Comparison of ENCODE assay signal across 11 cellular contexts in genomic region chrX:115234220-115234557, GRCh38. TPM values are rescaled to one million over a fixed set of nuclear protein-coding genes. Genes with fewer than 3 reads are reported as not detected.
DNase-seq lines count a peak whose midpoint lies in the region; TF ChIP-seq lines count a peak whose summit lies in the region.
"Had no signal": no experiment of that assay in that cellular context is flagged by ENCODE, and none has a peak within 500 bp of the region (broad histone marks: within the 10 kb centered on the region; RNA-seq: fewer than 3 reads in every experiment).

No MANE protein-coding gene starts in this region.

- no peak overlapping the region for H4K91ac ChIP-seq in neuronal stem cell (ENCODE audit: low read depth, low read length, poor library complexity)

- no peak overlapping the region for H2BK5ac ChIP-seq in neuronal stem cell (ENCODE audit: low read length)

- no peaks in the 10 kb centered on the region for H3K9me3 Mint-ChIP-seq in MCF 10A (ENCODE audit: unreplicated experiment)

- CTCF ChIA-PET in MCF 10A (lab: Yijun Ruan, JAX): no interaction called here
- CTCF ChIA-PET in mammary epithelial cell (lab: Charles Lee; ENCODE audit: low non-redundant PET): no interaction called here
- CTCF ChIA-PET in PC-9 (lab: Charles Lee): interaction anchor here (0.6 kb wide), 1 partner anchor 96 kb away, joined by 3 read pairs; no protein-coding TSS in a partner anchor

- H2BK120ac ChIP-seq in neuronal stem cell (ENCODE audit: low read depth, low read length): no peak overlapping the region

- POLR2A ChIA-PET in MCF 10A (lab: Yijun Ruan, JAX) (no interaction called here), PC-9 (lab: Charles Lee; ENCODE audit: unreplicated experiment) (interaction anchor here (0.6 kb wide), 1 partner anchor 552 kb away, joined by 3 read pairs; no protein-coding TSS in a partner anchor)

- no peak overlapping the region for H3K23ac ChIP-seq in neuronal stem cell (ENCODE audit: low read depth, low read length, poor library complexity)

- H3K9ac ChIP-seq in mammary epithelial cell (ENCODE audit: insufficient read depth, low read length) (no peak overlapping the region), neuronal stem cell (ENCODE audit: low read depth, low read length, poor library complexity) (no peak overlapping the region)

- H3K79me2 ChIP-seq in mammary epithelial cell (ENCODE audit: insufficient read depth, low read length) (no peaks in the 10 kb centered on the region), PC-9 (ENCODE audit: low read depth) (no peaks in the 10 kb centered on the region)

- no peak overlapping the region for H2BK15ac ChIP-seq in neuronal stem cell (ENCODE audit: low read length)

- no peak overlapping the region for H3K27ac Mint-ChIP-seq in MCF 10A (ENCODE audit: low read depth, unreplicated experiment)

- no peaks in the 10 kb centered on the region for H3K36me3 Mint-ChIP-seq in MCF 10A (ENCODE audit: insufficient read depth, unreplicated experiment)

- BruUV-seq in MCF 10A (replicated peaks; lab: Mats Ljungman, UMichigan): no TSS peak
- no TSS peak for BruUV-seq in mammary epithelial cell (replicated peaks; lab: Mats Ljungman, UMichigan)
- BruUV-seq in PC-9 (replicated peaks; lab: Mats Ljungman, UMichigan): no TSS peak

- H4K20me1 ChIP-seq in mammary epithelial cell (ENCODE audit: insufficient read depth, low read length) (no peaks in the 10 kb centered on the region), PC-9 (ENCODE audit: insufficient read depth) (no peaks in the 10 kb centered on the region)

- H2AK5ac ChIP-seq in neuronal stem cell (ENCODE audit: low read depth, low read length): no peak overlapping the region

- H3K9me2 ChIP-seq in PC-9 (ENCODE audit: insufficient read depth): no peaks in the 10 kb centered on the region; the same call in 1 of the 2 replicates

- peaks cover 3% of the 10 kb centered on the region for H3K4me1 Mint-ChIP-seq in MCF 10A (ENCODE audit: insufficient read depth, unreplicated experiment)

- intact Hi-C loops in MCF 10A (cut with micrococcal nuclease): no loop called here
- intact Hi-C loops in mammary epithelial cell (cut with micrococcal nuclease): no loop called here
- intact Hi-C loops in uterus (cut with DNase I; ENCODE audit: low total_unique reads): no loop called here
- intact Hi-C loops in PC-9 (cut with micrococcal nuclease; ENCODE audit: unreplicated experiment): no loop called here

- no peak overlapping the region for H3K4me2 ChIP-seq in mammary epithelial cell (ENCODE audit: insufficient read depth, low read depth, low read length)
- H3K4me2 ChIP-seq in neuronal stem cell (ENCODE audit: insufficient read depth, low read length, poor library complexity, severe bottlenecking): peak overlapping the region; percentile 45
- H3K4me2 ChIP-seq in PC-9: no peak overlapping the region

- no peak overlapping the region for H3K18ac ChIP-seq in neuronal stem cell (ENCODE audit: low read length)

- H3K4me3 ChIP-seq in mammary epithelial cell (replicated peaks in 1 of 3; ENCODE audit: insufficient read depth in 1 of 3, low read depth in 2 of 3, low read length in 3 of 3): no peak overlapping the region
- peak overlapping the region; percentile 71 to 77 for H3K4me3 ChIP-seq in neuronal stem cell (ENCODE audit: low read length in 2 of 2)
- peak overlapping the region; percentile 53 to 58 for H3K4me3 ChIP-seq in uterus
- no peak overlapping the region for H3K4me3 ChIP-seq in PC-9

- H3K36me3 ChIP-seq in mammary epithelial cell (ENCODE audit: insufficient read depth, low read length) (no peaks in the 10 kb centered on the region), neuronal stem cell (replicated peaks in 1 of 2; ENCODE audit: control insufficient read depth in 2 of 2, insufficient read depth in 2 of 2, low read length in 2 of 2) (no peaks in the 10 kb centered on the region), uterus (no peaks in the 10 kb centered on the region), PC-9 (ENCODE audit: low read depth) (no peaks in the 10 kb centered on the region)

- H3K9me3 ChIP-seq in mammary epithelial cell (replicated peaks; ENCODE audit: insufficient read depth, low read length): no peaks in the 10 kb centered on the region
- no peaks in the 10 kb centered on the region for H3K9me3 ChIP-seq in neuronal stem cell (replicated peaks in 1 of 2; ENCODE audit: control insufficient read depth in 2 of 2, insufficient read depth in 1 of 2, low read depth in 1 of 2, low read length in 2 of 2)
- H3K9me3 ChIP-seq in uterus: no peaks in the 10 kb centered on the region
- H3K9me3 ChIP-seq in PC-9 (ENCODE audit: insufficient read depth, low read depth): no peaks in the 10 kb centered on the region

- H3K79me1 ChIP-seq in neuronal stem cell (ENCODE audit: low read depth, low read length): no peaks in the 10 kb centered on the region

- no peak for TF ChIP-seq POLR2A in uterus (IDR thresholded peaks at IDR 0.05)

- dilution Hi-C loops in mammary epithelial cell (cut with HindIII; ENCODE audit: low sequenced_read_pairs): no loop called here

- in situ Hi-C loops in mammary epithelial cell (cut with MboI; ENCODE audit: low sequenced_read_pairs in 2 of 2): no loop called here

- H2AFZ ChIP-seq in mammary epithelial cell (ENCODE audit: low read depth, low read length): no peak overlapping the region
- peak overlapping the region; percentile 91 for H2AFZ ChIP-seq in neuronal stem cell (ENCODE audit: low read length)
- H2AFZ ChIP-seq in PC-9: no peak overlapping the region

- peaks cover 93% of the 10 kb centered on the region for H3K27me3 Mint-ChIP-seq in MCF 10A (ENCODE audit: insufficient read depth, unreplicated experiment)

- no peak overlapping the region for H3K14ac ChIP-seq in neuronal stem cell (ENCODE audit: low read length)

- H3F3A ChIP-seq in PC-9 (ENCODE audit: insufficient read depth, low read depth): 0 out of 2 replicates have a peak, but pooled peaks cover 3% of the 10 kb centered on the region

- H3K4me1 ChIP-seq in mammary epithelial cell (ENCODE audit: insufficient read depth, low read length): no peaks in the 10 kb centered on the region
- H3K4me1 ChIP-seq in neuronal stem cell (ENCODE audit: control insufficient read depth in 2 of 2, insufficient read depth in 1 of 2, low read depth in 1 of 2, low read length in 2 of 2): no peaks in the 10 kb centered on the region
- no peaks in the 10 kb centered on the region for H3K4me1 ChIP-seq in uterus
- H3K4me1 ChIP-seq in PC-9 (replicated peaks; ENCODE audit: insufficient read depth): peaks cover 12% of the 10 kb centered on the region

- H3K27me3 ChIP-seq in mammary epithelial cell (ENCODE audit: insufficient read depth, low read length) (peaks cover 44% of the 10 kb centered on the region), neuronal stem cell (ENCODE audit: control insufficient read depth in 3 of 3, insufficient read depth in 3 of 3, low read depth in 1 of 3, low read length in 3 of 3) (peaks cover 0 to 31% (median 0%) of the 10 kb centered on the region in 3 experiments), uterus (peaks cover 0 to 3% of the 10 kb centered on the region in 2 donors), PC-9 (ENCODE audit: insufficient read depth, low read depth) (no peaks in the 10 kb centered on the region)

- 17% methylated on average over 6 of the region's 8 CpGs for whole genome bisulfite sequencing in mammary epithelial cell (ENCODE audit: low coverage, missing lambda C conversion rate)
- no CpG with 5 or more reads among the region's 8 CpGs for WGBS in neuronal stem cell (ENCODE audit: extremely low coverage in 2 of 2, insufficient read length in 2 of 2, insufficient replicate concordance in 1 of 2), 2 donors

- no peak overlapping the region for H3K27ac ChIP-seq in mammary epithelial cell (ENCODE audit: insufficient read depth, low read depth, low read length)
- no peak overlapping the region for H3K27ac ChIP-seq in neuronal stem cell (replicated peaks; ENCODE audit: low read length)
- peak overlapping the region; percentile 70 to 85 for H3K27ac ChIP-seq in uterus
- H3K27ac ChIP-seq in PC-9: no peak overlapping the region

- peak overlapping the region; percentile 57 for H3K4me3 Mint-ChIP-seq in MCF 10A (ENCODE audit: unreplicated experiment)

- TF ChIP-seq CTCF in MCF 10A (IDR thresholded peaks at IDR 0.05; ENCODE audit: unreplicated experiment): no peak
- TF ChIP-seq CTCF in mammary epithelial cell (conservative IDR thresholded peaks at IDR 0.05 in 1 of 2, IDR thresholded peaks at IDR 0.05 in 1 of 2; ENCODE audit: extremely low read depth in 1 of 2, insufficient read depth in 1 of 2, low read depth in 1 of 2, low read length in 2 of 2): no peak
- no peak for TF ChIP-seq CTCF in uterus (IDR thresholded peaks at IDR 0.05)
- TF ChIP-seq CTCF in PC-9 (conservative IDR thresholded peaks at IDR 0.05): no peak

- DNase-seq in MCF 10A (ENCODE audit: unreplicated experiment) (no peak), mammary epithelial cell (no peak), fibroblast of gingiva (ENCODE audit: low read depth) (peak; percentile 31), neuronal stem cell (ENCODE audit: low spot score) (no peak), uterus (no peak), PC-9 (no peak), hepatic stellate cell (ENCODE audit: low spot score) (no peak), NCI-H1417 (lab: John Stamatoyannopoulos, UW) (no peak)
- DNase-seq: GF-D8 had no signal

- H2BK12ac ChIP-seq in neuronal stem cell (ENCODE audit: low read length): no peak overlapping the region

- H3K4ac ChIP-seq in neuronal stem cell (ENCODE audit: low read length): no peak overlapping the region

- H4K8ac ChIP-seq in neuronal stem cell (ENCODE audit: low read depth, low read length): no peak overlapping the region

RNA-seq across cellular contexts. Expression of gene LRCH2, which starts 0.3 kb away (rescaled TPM):
- 0.44 and 0.68 TPM in 2 replicates for total RNA-seq in MCF 10A (2022)
- under 1 TPM in 1 of 2 donors, not detected in 1; 0.33 TPM for total RNA-seq in mammary epithelial cell
- not detected for polyA plus RNA-seq in mammary epithelial cell
- polyA minus RNA-seq in mammary epithelial cell: not detected
- polyA plus RNA-seq in neuronal stem cell (2013, experiment 1 of 2): 8.2 TPM
- polyA plus RNA-seq in neuronal stem cell (2013, experiment 2 of 2): 8.7 TPM
- 10 to 100 TPM in 3 of 4 donors, 1 to 10 TPM in 1; 3.3 to 23.3 (median 15.9) TPM for total RNA-seq in uterus
- total RNA-seq in PC-9 (2021): not detected in 2 replicates
- total RNA-seq: mononuclear cell had no signal

RNA-seq across cellular contexts. Expression of gene RBMXL3, which starts 45.0 kb away (rescaled TPM):
- not detected in 2 replicates for total RNA-seq in MCF 10A (2022)
- not detected for total RNA-seq in mammary epithelial cell
- polyA plus RNA-seq in mammary epithelial cell: not detected
- not detected for polyA minus RNA-seq in mammary epithelial cell
- polyA plus RNA-seq in neuronal stem cell (2013, experiment 1 of 2): not detected
- not detected for polyA plus RNA-seq in neuronal stem cell (2013, experiment 2 of 2)
- total RNA-seq in uterus: not detected
- not detected in 2 replicates for total RNA-seq in PC-9 (2021)
- total RNA-seq: A172, mononuclear cell had no signal

RNA-seq across cellular contexts. Expression of gene LUZP4, which starts 55.3 kb away (rescaled TPM):
- not detected in 2 replicates for total RNA-seq in MCF 10A (2022)
- not detected for total RNA-seq in mammary epithelial cell
- polyA plus RNA-seq in mammary epithelial cell: not detected
- polyA minus RNA-seq in mammary epithelial cell: not detected
- not detected for polyA plus RNA-seq in neuronal stem cell (2013, experiment 1 of 2)
- not detected for polyA plus RNA-seq in neuronal stem cell (2013, experiment 2 of 2)
- total RNA-seq in uterus: not detected
- total RNA-seq in PC-9 (2021): not detected in 2 replicates
- total RNA-seq: A172, mononuclear cell had no signal

Comparison
In these comparisons a context has a peak if more than half of its experiments do, and no peak if none do; other contexts are left out.
1. H3K27ac ChIP-seq: peak in uterus (2 of 2); none in mammary epithelial cell (single experiment), neuronal stem cell (single experiment) and PC-9 (single experiment).
2. H3K4me3 ChIP-seq: peak in neuronal stem cell (2 of 2) and uterus (2 of 2); none in mammary epithelial cell (0 of 3) and PC-9 (single experiment).